Comparison of ENCODE assay signal across 14 cellular contexts in genomic region chr20:24785141-24785924, GRCh38.
DNase-seq lines count a peak whose midpoint lies in the region; ATAC-seq and TF ChIP-seq lines count a peak whose summit lies in the region.
"Had no signal": no experiment of that assay in that cellular context is flagged by ENCODE, and none has a peak within 500 bp of the region (broad histone marks: within the 10 kb centered on the region; RNA-seq: fewer than 3 reads in every experiment).

No MANE protein-coding gene starts in this region.

- H3K9ac ChIP-seq in Karpas-422 (ENCODE audit: low read length): no peak overlapping the region

- H3K9me3 ChIP-seq in RWPE2 (ENCODE audit: severe bottlenecking) (no peaks in the 10 kb centered on the region), hepatocyte (ENCODE audit: low read depth) (no peaks in the 10 kb centered on the region), Karpas-422 (ENCODE audit: low read length) (no peaks in the 10 kb centered on the region)
- H3K9me3 ChIP-seq: upper lobe of left lung had no signal

- WGBS in hepatocyte (ENCODE audit: low lambda C conversion rate, missing lambda C conversion rate): 63% methylated on average over 10 of the region's 10 CpGs

- no peaks in the 10 kb centered on the region for H3K4me1 ChIP-seq in RWPE2 (ENCODE audit: insufficient read depth, poor library complexity, severe bottlenecking)
- no peaks in the 10 kb centered on the region for H3K4me1 ChIP-seq in hepatocyte (ENCODE audit: insufficient read depth)
- no peaks in the 10 kb centered on the region for H3K4me1 ChIP-seq in Karpas-422 (ENCODE audit: low read length)

- no peaks in the 10 kb centered on the region for H3K79me2 ChIP-seq in hepatocyte
- no peaks in the 10 kb centered on the region for H3K79me2 ChIP-seq in Karpas-422 (ENCODE audit: low read length)

- H3K4me2 ChIP-seq in hepatocyte (no peak overlapping the region), Karpas-422 (ENCODE audit: low read depth, low read length, poor library complexity, severe bottlenecking) (no peak overlapping the region)

- intact Hi-C loops in left cardiac atrium (cut with DNase I): no loop called here
- intact Hi-C loops in Right ventricle myocardium inferior (cut with DNase I): loop anchor here (10.0 kb wide), 1 partner anchor 631 kb away; no protein-coding TSS in a partner anchor

- H3K27me3 ChIP-seq in RWPE2 (ENCODE audit: insufficient read depth, poor library complexity, severe bottlenecking) (no peaks in the 10 kb centered on the region), hepatocyte (no peaks in the 10 kb centered on the region), Karpas-422 (ENCODE audit: low read length) (no peaks in the 10 kb centered on the region)
- H3K27me3 ChIP-seq: upper lobe of left lung had no signal

- ATAC-seq in left cardiac atrium: no peak
- no peak for ATAC-seq in Right ventricle myocardium inferior
- ATAC-seq in RWPE2 (ENCODE audit: low read depth): peak; percentile 70
- ATAC-seq: natural killer cell treated with Interleukin-12 subunit alpha and Interleukin-12 subunit beta and Interleukin-15 and Interleukin-18, amount 100 ng/mL, for 72 hours had no signal

- H3K27ac ChIP-seq in RWPE2 (ENCODE audit: poor library complexity, severe bottlenecking) (no peak overlapping the region), hepatocyte (no peak overlapping the region), Karpas-422 (ENCODE audit: low read length) (no peak overlapping the region)
- H3K27ac ChIP-seq: HL-60, upper lobe of left lung had no signal

- no peaks in the 10 kb centered on the region for H4K20me1 ChIP-seq in hepatocyte (ENCODE audit: insufficient read depth, poor library complexity, severe bottlenecking)
- peaks cover 9% of the 10 kb centered on the region; the same call in 1 of the 2 replicates for H4K20me1 ChIP-seq in Karpas-422 (ENCODE audit: insufficient read depth, low read depth, low read length)

- H3K9me2 ChIP-seq in hepatocyte (replicated peaks; ENCODE audit: insufficient read depth): no peaks in the 10 kb centered on the region
- H3K9me2 ChIP-seq in Karpas-422 (replicated peaks; ENCODE audit: insufficient read depth, low read length): no peaks in the 10 kb centered on the region

- peak; percentile 22 for DNase-seq in left cardiac atrium
- DNase-seq in Right ventricle myocardium inferior (ENCODE audit: missing footprints): no peak
- no peak for DNase-seq in RWPE2 (ENCODE audit: low spot score)
- peak; percentile 83 for DNase-seq in hepatic stellate cell (ENCODE audit: low spot score)
- DNase-seq in hepatocyte (ENCODE audit: low spot score): no peak
- DNase-seq in midbrain (lab: John Stamatoyannopoulos, UW): no peak
- no peak for DNase-seq in SKM-1 treated with dmso at 0.1 percent for 144 hours (lab: John Stamatoyannopoulos, UW; ENCODE audit: unreplicated experiment)
- DNase-seq in Karpas-422: no peak
- DNase-seq: activated CD4-positive, alpha-beta memory T cell treated with anti-CD3 and anti-CD28 coated beads for 36 hours; activated effector memory CD4-positive, alpha-beta T cell treated with anti-CD3 and anti-CD28 coated beads, Interleukin-2, amount 50 U/mL, for 16 hours; NK-92 treated with Interleukin-12 subunit alpha and Interleukin-12 subunit beta, amount 100 ng/mL, for 24 hours had no signal

- no peak for TF ChIP-seq CTCF in RWPE2 (IDR thresholded peaks at IDR 0.05; ENCODE audit: poor library complexity, severe bottlenecking)
- TF ChIP-seq CTCF in hepatocyte (IDR thresholded peaks at IDR 0.05; ENCODE audit: poor library complexity): no peak

- no peak overlapping the region for H2AFZ ChIP-seq in hepatocyte
- no peak overlapping the region for H2AFZ ChIP-seq in Karpas-422 (ENCODE audit: low read length)

- H3K36me3 ChIP-seq in RWPE2 (ENCODE audit: low read depth): no peaks in the 10 kb centered on the region
- no peaks in the 10 kb centered on the region for H3K36me3 ChIP-seq in hepatocyte (replicated peaks; ENCODE audit: insufficient read depth, low read depth)
- no peaks in the 10 kb centered on the region for H3K36me3 ChIP-seq in Karpas-422 (ENCODE audit: insufficient read depth, low read length)
- H3K36me3 ChIP-seq: upper lobe of left lung had no signal

- H3K4me3 ChIP-seq in RWPE2 (ENCODE audit: severe bottlenecking) (no peak overlapping the region), hepatocyte (no peak overlapping the region), Karpas-422 (ENCODE audit: low read length) (no peak overlapping the region)
- H3K4me3 ChIP-seq: upper lobe of left lung had no signal

Comparison
In these comparisons a context has a peak if more than half of its experiments do, and no peak if none do; other contexts are left out.
1. DNase-seq: peak in left cardiac atrium (single experiment) and hepatic stellate cell (single experiment); none in Right ventricle myocardium inferior (single experiment), RWPE2 (single experiment), hepatocyte (single experiment), midbrain (single experiment), SKM-1 treated with dmso at 0.1 percent for 144 hours (single experiment) and Karpas-422 (single experiment).